ENCODE assay signal across 8 cellular contexts in genomic region chr6:149565539-149566371, GRCh38. TPM values are rescaled to one million over a fixed set of nuclear protein-coding genes. Genes with fewer than 3 reads are reported as not detected.
DNase-seq lines count a peak whose midpoint lies in the region; ATAC-seq lines count a peak whose summit lies in the region.

No MANE protein-coding gene starts in this region.

- H3K9ac ChIP-seq in BLaER1 treated with 17β-estradiol and CSF1 and Interleukin-3, amounts not matched to agents 10 nM and 100 nM, result peak overlapping the region; percentile 87 to 95 (median 91)

- H3K27ac Mint-ChIP-seq in activated CD4-positive, alpha-beta T cell treated with anti-CD3 and anti-CD28 coated beads, Interleukin-2, amount 10 ng/mL, durations not matched to agents 7 days and 5 days, result peak overlapping the region; percentile 96

- POLR2A ChIA-PET in activated CD4-positive, alpha-beta T cell treated with anti-CD3 and anti-CD28 coated beads, Interleukin-2, amount 10 ng/mL, durations not matched to agents 7 days and 5 days (lab: Charles Lee), result interaction anchor here (1.1 kb wide), 1 partner anchor 24 kb away, joined by 3 read pairs; no protein-coding TSS in a partner anchor

- peaks cover 2% of the 10 kb centered on the region for H3K36me3 Mint-ChIP-seq in activated CD4-positive, alpha-beta T cell treated with anti-CD3 and anti-CD28 coated beads, Interleukin-2, amount 10 ng/mL, durations not matched to agents 7 days and 5 days (ENCODE audit: low read depth)

- no peaks in the 10 kb centered on the region for H3K27me3 ChIP-seq in BLaER1 treated with 17β-estradiol and CSF1 and Interleukin-3, amounts not matched to agents 10 nM and 100 nM

- peaks cover 8 to 24% (median 20%) of the 10 kb centered on the region in 10 experiments for H3K4me1 ChIP-seq in BLaER1 treated with 17β-estradiol and CSF1 and Interleukin-3, amounts not matched to agents 10 nM and 100 nM

- H3K27ac ChIP-seq in BLaER1 treated with 17β-estradiol and CSF1 and Interleukin-3, amounts not matched to agents 10 nM and 100 nM, result peak overlapping the region; percentile 77 to 92 (median 87); a peak in 21 of 22 replicates

- no peaks in the 10 kb centered on the region for H3K9me3 ChIP-seq in BLaER1 treated with 17β-estradiol and CSF1 and Interleukin-3, amounts not matched to agents 10 nM and 100 nM (replicated peaks in 1 of 11)

- peak overlapping the region; percentile 75 to 99 (median 96) for H3K4me3 ChIP-seq in BLaER1 treated with 17β-estradiol and CSF1 and Interleukin-3, amounts not matched to agents 10 nM and 100 nM

- DNase-seq in NCI-H526 (lab: John Stamatoyannopoulos, UW) (peak; percentile 82 to 95), cortex of kidney (lab: John Stamatoyannopoulos, UW) (peak; percentile 63), left lobe of liver (ENCODE audit: low spot score) (peak; percentile 97)
- DNase-seq in activated CD4-positive, alpha-beta T cell treated with anti-CD3 and anti-CD28 coated beads, Interleukin-2, amount 10 ng/mL, durations not matched to agents 7 days and 5 days, result peak; percentile 95
- peak; percentile 95 for DNase-seq in stimulated activated CD4-positive, alpha-beta T cell treated with anti-CD3 and anti-CD28 coated beads, Interleukin-1b, Interleukin-23, amount 100 ng/mL, for 48 hours

- H3K36me3 ChIP-seq in BLaER1 treated with 17β-estradiol and CSF1 and Interleukin-3, amounts not matched to agents 10 nM and 100 nM, result no peaks in the 10 kb centered on the region

- peaks cover 3% of the 10 kb centered on the region for H3K27me3 Mint-ChIP-seq in activated CD4-positive, alpha-beta T cell treated with anti-CD3 and anti-CD28 coated beads, Interleukin-2, amount 10 ng/mL, durations not matched to agents 7 days and 5 days

- no peaks in the 10 kb centered on the region for H3K9me3 Mint-ChIP-seq in activated CD4-positive, alpha-beta T cell treated with anti-CD3 and anti-CD28 coated beads, Interleukin-2, amount 10 ng/mL, durations not matched to agents 7 days and 5 days

- H3K4me1 Mint-ChIP-seq in activated CD4-positive, alpha-beta T cell treated with anti-CD3 and anti-CD28 coated beads, Interleukin-2, amount 10 ng/mL, durations not matched to agents 7 days and 5 days, result peaks cover 23% of the 10 kb centered on the region

- CTCF ChIA-PET in activated CD4-positive, alpha-beta T cell treated with anti-CD3 and anti-CD28 coated beads, Interleukin-2, amount 10 ng/mL, durations not matched to agents 7 days and 5 days (lab: Charles Lee), result interaction anchor here (1.2 to 4.5 kb wide), 6 partner anchors 9 to 152 kb away, joined by 3 to 26 read pairs (median 4); partner anchors contain the start of genes LATS1 and PPIL4

- peak; percentile 76 for ATAC-seq in GM19351 (IDR thresholded peaks at IDR 0.05; ENCODE audit: unreplicated experiment)
- ATAC-seq in HG03469 (IDR thresholded peaks at IDR 0.05; ENCODE audit: unreplicated experiment), result peak; percentile 77
- peak; percentile 92 for ATAC-seq in left lobe of liver

- H4K20me1 ChIP-seq in BLaER1 treated with 17β-estradiol and CSF1 and Interleukin-3, amounts not matched to agents 10 nM and 100 nM, result peaks cover 5 to 36% (median 21%) of the 10 kb centered on the region in 11 experiments; a peak in 18 of 22 replicates

- peak overlapping the region; percentile 94 for H3K4me3 Mint-ChIP-seq in activated CD4-positive, alpha-beta T cell treated with anti-CD3 and anti-CD28 coated beads, Interleukin-2, amount 10 ng/mL, durations not matched to agents 7 days and 5 days

- H3K4me2 ChIP-seq in BLaER1 treated with 17β-estradiol and CSF1 and Interleukin-3, amounts not matched to agents 10 nM and 100 nM, result peak overlapping the region; percentile 58 to 98 (median 86)

RNA-seq across cellular contexts. Expression of gene GINM1, which starts 0.4 kb away (rescaled TPM):
- total RNA-seq in activated CD4-positive, alpha-beta T cell treated with anti-CD3 and anti-CD28 coated beads, Interleukin-2, amount 10 ng/mL, durations not matched to agents 7 days and 5 days, result 10 to 100 TPM; 18.7 to 21.1 TPM
- total RNA-seq in left lobe of liver, result 18.6 TPM

RNA-seq across cellular contexts. Expression of gene PPIL4, which starts 19.9 kb away (rescaled TPM):
- 10 to 100 TPM; 17.6 to 20.1 TPM for total RNA-seq in activated CD4-positive, alpha-beta T cell treated with anti-CD3 and anti-CD28 coated beads, Interleukin-2, amount 10 ng/mL, durations not matched to agents 7 days and 5 days
- total RNA-seq in left lobe of liver, result 7.0 TPM

Comparison
In these comparisons a context has a peak if more than half of its experiments do, and no peak if none do; other contexts are left out.
1. Peak in every context shown above with its lines: DNase-seq, ATAC-seq, H3K4me3 ChIP-seq and H3K27ac ChIP-seq.